ENCODE assay signal across 10 cellular contexts in the genomic region with DNA sequence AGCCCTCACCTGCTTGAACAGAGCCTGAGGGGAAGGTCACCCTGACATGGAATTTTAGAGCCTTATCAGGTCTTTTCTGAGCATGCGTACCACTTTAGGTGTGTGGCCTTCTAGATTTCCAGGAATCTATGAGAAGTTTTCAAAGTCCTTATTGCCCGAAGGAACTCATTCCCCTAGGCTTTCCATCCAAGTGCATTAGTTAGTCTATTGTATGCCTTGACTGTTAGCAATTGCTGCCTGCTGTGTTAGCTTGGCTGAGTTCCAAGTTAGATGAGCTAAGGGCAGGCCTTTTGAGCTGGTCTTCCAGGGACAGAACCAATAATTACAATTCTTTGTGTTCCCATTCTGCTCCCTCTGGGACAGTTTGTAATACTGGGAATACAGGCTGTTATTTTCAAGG. TPM values are rescaled to one million over a fixed set of nuclear protein-coding genes. Genes with fewer than 3 reads are reported as not detected.
DNase-seq lines count a peak whose midpoint lies in the region; ATAC-seq and TF ChIP-seq lines count a peak whose summit lies in the region.
"Had no signal": no experiment of that assay in that cellular context is flagged by ENCODE, and none has a peak within 500 bp of the region (broad histone marks: within the 10 kb centered on the region; RNA-seq: fewer than 3 reads in every experiment).

No MANE protein-coding gene starts in this region.

- DNase-seq in DMS53 (lab: John Stamatoyannopoulos, UW) (peak; percentile 36), DMS53 treated with DMSO at 0.1 percent for 48 hours (lab: John Stamatoyannopoulos, UW; ENCODE audit: unreplicated experiment) (no peak), WTC11 (ENCODE audit: low spot score) (no peak), left cardiac atrium (no peak), smooth muscle cell (lab: John Stamatoyannopoulos, UW; ENCODE audit: unreplicated experiment) (no peak)
- DNase-seq: activated CD4-positive, alpha-beta T cell treated with anti-CD3 and anti-CD28 coated beads, Interleukin-2, amount 10 ng/mL, durations not matched to agents 7 days and 5 days had no signal

- H3K79me2 ChIP-seq in smooth muscle cell (ENCODE audit: low read depth): no peaks in the 10 kb centered on the region

- peak overlapping the region in 1 of 2 donors; percentile 17 for H3K9ac ChIP-seq in stomach smooth muscle (ENCODE audit: low read length in 2 of 2)
- H3K9ac ChIP-seq in smooth muscle cell (ENCODE audit: low read depth): no peak overlapping the region

- H3K4me3 ChIP-seq in stomach smooth muscle (ENCODE audit: low read length in 2 of 2): no peak overlapping the region
- no peak overlapping the region for H3K4me3 ChIP-seq in smooth muscle cell

- no peak overlapping the region for H3K4me2 ChIP-seq in smooth muscle cell

- H3K9me3 Mint-ChIP-seq in WTC11: no peaks in the 10 kb centered on the region
- H3K9me3 Mint-ChIP-seq: activated CD4-positive, alpha-beta T cell treated with anti-CD3 and anti-CD28 coated beads, Interleukin-2, amount 10 ng/mL, durations not matched to agents 7 days and 5 days had no signal

- H3K4me3 Mint-ChIP-seq in WTC11: no peak overlapping the region
- H3K4me3 Mint-ChIP-seq: activated CD4-positive, alpha-beta T cell treated with anti-CD3 and anti-CD28 coated beads, Interleukin-2, amount 10 ng/mL, durations not matched to agents 7 days and 5 days had no signal

- H3K27ac ChIP-seq in stomach smooth muscle (ENCODE audit: low read length) (peak overlapping the region; percentile 33), smooth muscle cell (ENCODE audit: low read depth) (no peak overlapping the region)
- H3K27ac ChIP-seq: 22Rv1 had no signal

- POLR2A ChIA-PET in WTC11 (lab: Charles Lee): interaction anchor here (1.2 to 1.3 kb wide), 1 partner anchor 66 kb away, joined by 3 to 4 read pairs; the partner anchor contains the start of gene RHOB

- intact Hi-C loops in left cardiac atrium (cut with DNase I): no loop called here

- no peaks in the 10 kb centered on the region for H3K36me3 ChIP-seq in stomach smooth muscle (ENCODE audit: control insufficient read depth in 2 of 2, insufficient read depth in 2 of 2, low read length in 2 of 2)
- no peaks in the 10 kb centered on the region for H3K36me3 ChIP-seq in smooth muscle cell (ENCODE audit: low read depth)

- H3K9me3 ChIP-seq in stomach smooth muscle (ENCODE audit: control insufficient read depth in 2 of 2, low read length in 2 of 2): no peaks in the 10 kb centered on the region
- no peaks in the 10 kb centered on the region for H3K9me3 ChIP-seq in smooth muscle cell (replicated peaks; ENCODE audit: low read depth)

- H2AFZ ChIP-seq in smooth muscle cell (ENCODE audit: low read depth): no peak overlapping the region

- H3K4me1 ChIP-seq in stomach smooth muscle (ENCODE audit: control insufficient read depth, insufficient read depth, low read length): peaks cover 24% of the 10 kb centered on the region
- no peaks in the 10 kb centered on the region for H3K4me1 ChIP-seq in smooth muscle cell (ENCODE audit: low read depth)

- peaks cover 4% of the 10 kb centered on the region; the same call in 1 of the 2 replicates for H3K27me3 Mint-ChIP-seq in WTC11 (ENCODE audit: low read depth)

- H3F3A ChIP-seq in smooth muscle cell (ENCODE audit: low read depth): no peaks in the 10 kb centered on the region

- H3K27me3 ChIP-seq in stomach smooth muscle (ENCODE audit: control insufficient read depth in 1 of 2, insufficient read depth in 2 of 2, low read length in 2 of 2): no peaks in the 10 kb centered on the region
- H3K27me3 ChIP-seq in smooth muscle cell (ENCODE audit: low read depth): no peaks in the 10 kb centered on the region

- H3K27ac Mint-ChIP-seq in WTC11: no peak overlapping the region
- H3K27ac Mint-ChIP-seq: activated CD4-positive, alpha-beta T cell treated with anti-CD3 and anti-CD28 coated beads, Interleukin-2, amount 10 ng/mL, durations not matched to agents 7 days and 5 days had no signal

- TF ChIP-seq CTCF in WTC11 (IDR thresholded peaks at IDR 0.05) (no peak), smooth muscle cell (IDR thresholded peaks at IDR 0.05; ENCODE audit: borderline replicate concordance, insufficient read depth, poor library complexity, severe bottlenecking) (no peak)

- H3K36me3 Mint-ChIP-seq in WTC11: no peaks in the 10 kb centered on the region

- CTCF ChIA-PET in WTC11 (lab: Charles Lee): interaction anchor here (0.5 to 3.6 kb wide), 14 partner anchors 30 to 366 kb away, joined by 3 to 17 read pairs (median 4); partner anchors contain the start of genes HS1BP3 and RHOB

- peaks cover 23% of the 10 kb centered on the region for H3K4me1 Mint-ChIP-seq in WTC11

- ATAC-seq in WTC11 (peak; percentile 50), left cardiac atrium (peak; percentile 15 to 49), GM21825 (IDR thresholded peaks at IDR 0.05; ENCODE audit: unreplicated experiment) (no peak), HG02678 (IDR thresholded peaks at IDR 0.05; ENCODE audit: unreplicated experiment) (no peak)

- H4K20me1 ChIP-seq in smooth muscle cell (ENCODE audit: low read depth): no peaks in the 10 kb centered on the region

- WGBS in smooth muscle cell (ENCODE audit: low lambda C conversion rate): 70% methylated on average over 2 of the region's 2 CpGs

TF ChIP-seq in WTC11, 78 proteins besides CTCF, POLR2A, EP300 and RAD21 (continues in another document):
- no peak for TF ChIP-seq GABPB1 (CRISPR knock-in tag; IDR thresholded peaks at IDR 0.05)
- no peak for TF ChIP-seq JUN (CRISPR knock-in tag; IDR thresholded peaks at IDR 0.05)
- no peak for TF ChIP-seq SMAD4 (CRISPR knock-in tag; IDR thresholded peaks at IDR 0.05)
- TF ChIP-seq, protein P1, sequence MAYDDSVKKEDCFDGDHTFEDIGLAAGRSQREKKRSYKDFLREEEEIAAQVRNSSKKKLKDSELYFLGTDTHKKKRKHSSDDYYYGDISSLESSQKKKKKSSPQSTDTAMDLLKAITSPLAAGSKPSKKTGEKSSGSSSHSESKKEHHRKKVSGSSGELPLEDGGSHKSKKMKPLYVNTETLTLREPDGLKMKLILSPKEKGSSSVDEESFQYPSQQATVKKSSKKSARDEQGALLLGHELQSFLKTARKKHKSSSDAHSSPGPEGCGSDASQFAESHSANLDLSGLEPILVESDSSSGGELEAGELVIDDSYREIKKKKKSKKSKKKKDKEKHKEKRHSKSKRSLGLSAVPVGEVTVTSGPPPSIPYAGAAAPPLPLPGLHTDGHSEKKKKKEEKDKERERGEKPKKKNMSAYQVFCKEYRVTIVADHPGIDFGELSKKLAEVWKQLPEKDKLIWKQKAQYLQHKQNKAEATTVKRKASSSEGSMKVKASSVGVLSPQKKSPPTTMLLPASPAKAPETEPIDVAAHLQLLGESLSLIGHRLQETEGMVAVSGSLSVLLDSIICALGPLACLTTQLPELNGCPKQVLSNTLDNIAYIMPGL (CRISPR knock-in tag; IDR thresholded peaks at IDR 0.05): no peak
- TF ChIP-seq NR1H2 (CRISPR knock-in tag; IDR thresholded peaks at IDR 0.05): no peak
- no peak for TF ChIP-seq SOX15 (CRISPR knock-in tag; IDR thresholded peaks at IDR 0.05)
- TF ChIP-seq CBFB (CRISPR knock-in tag; IDR thresholded peaks at IDR 0.05; ENCODE audit: low read depth): no peak
- no peak for TF ChIP-seq IRF2 (CRISPR knock-in tag; IDR thresholded peaks at IDR 0.05; ENCODE audit: borderline replicate concordance, low read depth)
- TF ChIP-seq FOXK1 (CRISPR knock-in tag; IDR thresholded peaks at IDR 0.05): no peak
- TF ChIP-seq, protein P2, sequence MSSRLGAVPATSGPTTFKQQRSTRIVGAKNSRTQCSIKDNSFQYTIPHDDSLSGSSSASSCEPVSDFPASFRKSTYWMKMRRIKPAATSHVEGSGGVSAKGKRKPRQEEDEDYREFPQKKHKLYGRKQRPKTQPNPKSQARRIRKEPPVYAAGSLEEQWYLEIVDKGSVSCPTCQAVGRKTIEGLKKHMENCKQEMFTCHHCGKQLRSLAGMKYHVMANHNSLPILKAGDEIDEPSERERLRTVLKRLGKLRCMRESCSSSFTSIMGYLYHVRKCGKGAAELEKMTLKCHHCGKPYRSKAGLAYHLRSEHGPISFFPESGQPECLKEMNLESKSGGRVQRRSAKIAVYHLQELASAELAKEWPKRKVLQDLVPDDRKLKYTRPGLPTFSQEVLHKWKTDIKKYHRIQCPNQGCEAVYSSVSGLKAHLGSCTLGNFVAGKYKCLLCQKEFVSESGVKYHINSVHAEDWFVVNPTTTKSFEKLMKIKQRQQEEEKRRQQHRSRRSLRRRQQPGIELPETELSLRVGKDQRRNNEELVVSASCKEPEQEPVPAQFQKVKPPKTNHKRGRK (CRISPR knock-in tag; IDR thresholded peaks at IDR 0.05; ENCODE audit: borderline replicate concordance): no peak
- TF ChIP-seq, protein P3, sequence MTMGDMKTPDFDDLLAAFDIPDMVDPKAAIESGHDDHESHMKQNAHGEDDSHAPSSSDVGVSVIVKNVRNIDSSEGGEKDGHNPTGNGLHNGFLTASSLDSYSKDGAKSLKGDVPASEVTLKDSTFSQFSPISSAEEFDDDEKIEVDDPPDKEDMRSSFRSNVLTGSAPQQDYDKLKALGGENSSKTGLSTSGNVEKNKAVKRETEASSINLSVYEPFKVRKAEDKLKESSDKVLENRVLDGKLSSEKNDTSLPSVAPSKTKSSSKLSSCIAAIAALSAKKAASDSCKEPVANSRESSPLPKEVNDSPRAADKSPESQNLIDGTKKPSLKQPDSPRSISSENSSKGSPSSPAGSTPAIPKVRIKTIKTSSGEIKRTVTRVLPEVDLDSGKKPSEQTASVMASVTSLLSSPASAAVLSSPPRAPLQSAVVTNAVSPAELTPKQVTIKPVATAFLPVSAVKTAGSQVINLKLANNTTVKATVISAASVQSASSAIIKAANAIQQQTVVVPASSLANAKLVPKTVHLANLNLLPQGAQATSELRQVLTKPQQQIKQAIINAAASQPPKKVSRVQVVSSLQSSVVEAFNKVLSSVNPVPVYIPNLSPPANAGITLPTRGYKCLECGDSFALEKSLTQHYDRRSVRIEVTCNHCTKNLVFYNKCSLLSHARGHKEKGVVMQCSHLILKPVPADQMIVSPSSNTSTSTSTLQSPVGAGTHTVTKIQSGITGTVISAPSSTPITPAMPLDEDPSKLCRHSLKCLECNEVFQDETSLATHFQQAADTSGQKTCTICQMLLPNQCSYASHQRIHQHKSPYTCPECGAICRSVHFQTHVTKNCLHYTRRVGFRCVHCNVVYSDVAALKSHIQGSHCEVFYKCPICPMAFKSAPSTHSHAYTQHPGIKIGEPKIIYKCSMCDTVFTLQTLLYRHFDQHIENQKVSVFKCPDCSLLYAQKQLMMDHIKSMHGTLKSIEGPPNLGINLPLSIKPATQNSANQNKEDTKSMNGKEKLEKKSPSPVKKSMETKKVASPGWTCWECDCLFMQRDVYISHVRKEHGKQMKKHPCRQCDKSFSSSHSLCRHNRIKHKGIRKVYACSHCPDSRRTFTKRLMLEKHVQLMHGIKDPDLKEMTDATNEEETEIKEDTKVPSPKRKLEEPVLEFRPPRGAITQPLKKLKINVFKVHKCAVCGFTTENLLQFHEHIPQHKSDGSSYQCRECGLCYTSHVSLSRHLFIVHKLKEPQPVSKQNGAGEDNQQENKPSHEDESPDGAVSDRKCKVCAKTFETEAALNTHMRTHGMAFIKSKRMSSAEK (CRISPR knock-in tag; IDR thresholded peaks at IDR 0.05; ENCODE audit: borderline replicate concordance): no peak

RNA-seq across cellular contexts. Expression of gene PUM2, which starts 30.8 kb away (rescaled TPM):
- 84.7 to 104 TPM (median 90.0 TPM) in 3 replicates for total RNA-seq in WTC11 (2021)
- total RNA-seq in left cardiac atrium: 10 to 100 TPM; 70.3 to 73.0 TPM
- total RNA-seq in smooth muscle cell: 42.0 and 54.1 TPM in 2 replicates
- polyA plus RNA-seq in smooth muscle cell: 5.2 and 9.1 TPM in 2 replicates

Comparison
In these comparisons a context has a peak if more than half of its experiments do, and no peak if none do; other contexts are left out.
1. ATAC-seq: peak in WTC11 (single experiment) and left cardiac atrium (2 of 2); none in GM21825 (single experiment) and HG02678 (single experiment).